ENCODE assay signal across 12 cellular contexts in genomic region chr4:183838987-183839712, GRCh38.
A peak's percentile ranks its signal among the peaks of the same experiment; 100 is the strongest.
DNase-seq lines count a peak whose midpoint lies in the region; ATAC-seq and TF ChIP-seq lines count a peak whose summit lies in the region.
"Had no signal": no experiment of that assay in that cellular context is flagged by ENCODE, and none has a peak within 500 bp of the region (broad histone marks: within the 10 kb centered on the region; RNA-seq: fewer than 3 reads in every experiment).

No MANE protein-coding gene starts in this region.

- no peaks in the 10 kb centered on the region for H4K20me1 ChIP-seq in IMR-90 (ENCODE audit: insufficient read depth, low read length)

- H2BK15ac ChIP-seq in IMR-90 (ENCODE audit: low read depth, low read length): no peak overlapping the region

- peak; percentile 56 for DNase-seq in A673 (ENCODE audit: low spot score)
- DNase-seq in IMR-90: peak; percentile 15
- DNase-seq in amniotic epithelial cell (ENCODE audit: low read depth): peak; percentile 10
- peak; percentile 65 for DNase-seq in inferior parietal cortex (ENCODE audit: extremely low spot score)
- no peak for DNase-seq in HAP-1 (ENCODE audit: low spot score in 2 of 2)
- DNase-seq: activated CD4-positive, alpha-beta memory T cell treated with anti-CD3 and anti-CD28 coated beads for 36 hours; GOT3; NCI-H1092 treated with DMSO at 0.1 percent for 48 hours had no signal

- H3K4me3 ChIP-seq in A673 (ENCODE audit: low read depth, low read length, poor library complexity, severe bottlenecking): no peak overlapping the region
- H3K4me3 ChIP-seq in IMR-90 (ENCODE audit: insufficient read depth, low read depth, low read length): no peak overlapping the region
- H3K4me3 ChIP-seq in HAP-1: no peak overlapping the region

- H3K9me3 ChIP-seq in A673 (ENCODE audit: low read depth, low read length, poor library complexity, severe bottlenecking): no peaks in the 10 kb centered on the region
- H3K9me3 ChIP-seq in IMR-90 (ENCODE audit: control insufficient read depth, insufficient read depth, low read length): no peaks in the 10 kb centered on the region
- no peaks in the 10 kb centered on the region; the same call in 1 of the 2 replicates for H3K9me3 ChIP-seq in HAP-1

- H3K79me1 ChIP-seq in IMR-90 (ENCODE audit: low read depth in 1 of 2, low read length in 2 of 2): no peaks in the 10 kb centered on the region

- peak; percentile 47 for TF ChIP-seq RAD21 in IMR-90 (IDR thresholded peaks at IDR 0.05; ENCODE audit: low read length)

- no peak overlapping the region for H4K8ac ChIP-seq in IMR-90 (ENCODE audit: low read depth in 2 of 2, low read length in 2 of 2)

- no peak overlapping the region for H2AK5ac ChIP-seq in IMR-90 (ENCODE audit: low read depth, low read length)

- WGBS in IMR-90 (ENCODE audit: extremely low coverage in 2 of 2, insufficient read length in 1 of 2), 2 experiments: 60% methylated on average over 1 of the region's 16 CpGs; no CpG with 5 or more reads in 1 of the 2 experiments

- no peak overlapping the region for H2BK5ac ChIP-seq in IMR-90 (ENCODE audit: low read depth, low read length, poor library complexity, severe bottlenecking)

- H3K9me1 ChIP-seq in IMR-90 (ENCODE audit: insufficient read depth, low read length): no peaks in the 10 kb centered on the region

- peak; percentile 68; the same call in 1 of the 2 replicates for ATAC-seq in IMR-90 (ENCODE audit: low read depth)
- no peak for ATAC-seq in HG03439 (IDR thresholded peaks at IDR 0.05; ENCODE audit: unreplicated experiment)
- no peak for ATAC-seq in HG03354 (IDR thresholded peaks at IDR 0.05; ENCODE audit: poor library complexity, severe bottlenecking, unreplicated experiment)
- ATAC-seq in GM18861 (IDR thresholded peaks at IDR 0.05; ENCODE audit: unreplicated experiment): no peak
- ATAC-seq: stimulated activated effector memory CD8-positive, alpha-beta T cell treated with anti-CD3 and anti-CD28 coated beads, Interleukin-12 subunit alpha, Interleukin-12 subunit beta, amount 100 ng/mL, for 72 hours had no signal

- H3K4me1 ChIP-seq in A673 (ENCODE audit: insufficient read depth, low read length, poor library complexity, severe bottlenecking) (no peaks in the 10 kb centered on the region), IMR-90 (ENCODE audit: control insufficient read depth, insufficient read depth, low read length) (no peaks in the 10 kb centered on the region; the same call in 1 of the 2 replicates), HAP-1 (no peaks in the 10 kb centered on the region)

- H3K18ac ChIP-seq in IMR-90 (ENCODE audit: low read depth, low read length): no peak overlapping the region

- CTCF ChIA-PET in A673 (lab: Charles Lee) (no interaction called here), IMR-90 (lab: Yijun Ruan, JAX) (interaction anchor here (0.6 kb wide), 1 partner anchor 328 kb away, joined by 3 read pairs; no protein-coding TSS in a partner anchor)

- TF ChIP-seq CTCF in A673 (conservative IDR thresholded peaks at IDR 0.05; ENCODE audit: low read depth, low read length) (peak; percentile 46; the same call in 1 of the 2 replicates), IMR-90 (conservative IDR thresholded peaks at IDR 0.05; ENCODE audit: low read depth, low read length) (peak; percentile 40)

- no peak overlapping the region for H3K14ac ChIP-seq in IMR-90 (replicated peaks; ENCODE audit: low read depth, low read length)

- in situ Hi-C loops in IMR-90 (cut with MboI; ENCODE audit: low sequenced_read_pairs) (loop anchor here (5.0 kb wide), 2 partner anchors 258 to 333 kb away; no protein-coding TSS in a partner anchor), HAP-1 (cut with MboI; ENCODE audit: low sequenced_read_pairs) (loop anchor here (5.0 to 10.0 kb wide), 2 partner anchors 328 to 406 kb away; no protein-coding TSS in a partner anchor)

- no peak for TF ChIP-seq POLR2A in IMR-90 (IDR thresholded peaks at IDR 0.05; ENCODE audit: low read depth, low read length)

- H3K56ac ChIP-seq in IMR-90 (ENCODE audit: extremely low read depth, insufficient read depth, low read length): no peak overlapping the region

- dilution Hi-C loops in IMR-90 (cut with HindIII; ENCODE audit: low sequenced_read_pairs, unreplicated experiment): no loop called here

- no peak overlapping the region for H3K4ac ChIP-seq in IMR-90 (ENCODE audit: low read depth, low read length)

- POLR2A ChIA-PET in A673 (lab: Charles Lee; ENCODE audit: low non-redundant PET) (no interaction called here), IMR-90 (lab: Charles Lee; ENCODE audit: unreplicated experiment) (no interaction called here)

- H2AFZ ChIP-seq in IMR-90 (replicated peaks; ENCODE audit: low read length, poor library complexity): no peak overlapping the region

- intact Hi-C loops in A673 (cut with micrococcal nuclease; ENCODE audit: unreplicated experiment) (no loop called here), IMR-90 (cut with micrococcal nuclease) (no loop called here)

- H3K4me2 ChIP-seq in IMR-90 (ENCODE audit: low read depth, low read length): no peak overlapping the region

- H3K23ac ChIP-seq in IMR-90 (ENCODE audit: low read depth, low read length): no peak overlapping the region

- H4K5ac ChIP-seq in IMR-90 (ENCODE audit: low read depth, low read length): no peak overlapping the region

- H2AK9ac ChIP-seq in IMR-90 (replicated peaks; ENCODE audit: low read depth, low read length, poor library complexity): no peak overlapping the region

- H3K27me3 ChIP-seq in A673 (replicated peaks; ENCODE audit: insufficient read depth, low read depth, low read length, poor library complexity): no peaks in the 10 kb centered on the region
- H3K27me3 ChIP-seq in IMR-90 (ENCODE audit: control insufficient read depth, insufficient read depth, low read length): peaks cover 2% of the 10 kb centered on the region; the same call in 1 of the 2 replicates
- H3K27me3 ChIP-seq in HAP-1 (ENCODE audit: low read depth): no peaks in the 10 kb centered on the region

- no peak overlapping the region for H2BK20ac ChIP-seq in IMR-90 (ENCODE audit: low read depth, low read length)

- H2BK120ac ChIP-seq in IMR-90 (ENCODE audit: low read depth, low read length): no peak overlapping the region

- no peak overlapping the region for H3K9ac ChIP-seq in IMR-90 (ENCODE audit: low read depth, low read length)

- no peak overlapping the region for H3K27ac ChIP-seq in A673 (ENCODE audit: low read depth, low read length, poor library complexity, severe bottlenecking)
- no peak overlapping the region for H3K27ac ChIP-seq in IMR-90 (ENCODE audit: insufficient read depth, low read length)

- H4K91ac ChIP-seq in IMR-90 (ENCODE audit: insufficient read depth, low read depth, low read length): no peak overlapping the region

- H3K36me3 ChIP-seq in A673 (ENCODE audit: insufficient read depth, low read length, poor library complexity, severe bottlenecking) (no peaks in the 10 kb centered on the region), IMR-90 (ENCODE audit: control insufficient read depth, insufficient read depth, low read length) (no peaks in the 10 kb centered on the region), HAP-1 (replicated peaks) (no peaks in the 10 kb centered on the region)

- no TSS peak for BruUV-seq in A673 (replicated peaks; lab: Mats Ljungman, UMichigan)
- no TSS peak for BruUV-seq in IMR-90 (replicated peaks; lab: Mats Ljungman, UMichigan)

TF ChIP-seq in IMR-90, 13 proteins besides CTCF, POLR2A, EP300 and RAD21:
- TF ChIP-seq SMC3 (IDR thresholded peaks at IDR 0.05; ENCODE audit: low read depth, low read length): no peak; the same call in 1 of the 2 replicates
- no peak for TF ChIP-seq RCOR1 (IDR thresholded peaks at IDR 0.05; ENCODE audit: insufficient replicate concordance, low read length)

Comparison
In these comparisons a context has a peak if more than half of its experiments do, and no peak if none do; other contexts are left out.
1. DNase-seq: peak in A673 (single experiment), IMR-90 (single experiment), amniotic epithelial cell (single experiment) and inferior parietal cortex (single experiment); none in HAP-1 (0 of 2).